17 cellular contexts compared by ENCODE assay signal in genomic region chr14:59214702-59215302, GRCh38. TPM values are rescaled to one million over a fixed set of nuclear protein-coding genes. Genes with fewer than 3 reads are reported as not detected.
DNase-seq lines count a peak whose midpoint lies in the region; ATAC-seq lines count a peak whose summit lies in the region.
"Had no signal": no experiment of that assay in that cellular context is flagged by ENCODE, and none has a peak within 500 bp of the region (broad histone marks: within the 10 kb centered on the region; RNA-seq: fewer than 3 reads in every experiment).

No MANE protein-coding gene starts in this region.

- no peaks in the 10 kb centered on the region for H3K36me3 Mint-ChIP-seq in activated naive CD4-positive, alpha-beta T cell treated with anti-CD3 and anti-CD28 coated beads, Interleukin-2, amount 50 U/mL, for 72 hours
- H3K36me3 Mint-ChIP-seq: natural killer cell treated with Interleukin-12 subunit alpha and Interleukin-12 subunit beta and Interleukin-15 and Interleukin-18, amount 100 ng/mL, for 72 hours; stimulated activated effector memory CD8-positive, alpha-beta T cell treated with anti-CD3 and anti-CD28 coated beads, Interleukin-12 subunit alpha, Interleukin-12 subunit beta, amount 100 ng/mL, for 72 hours had no signal

- H3K4me3 ChIP-seq in rectal smooth muscle tissue (ENCODE audit: low read length): no peak overlapping the region

- no peak for DNase-seq in activated naive CD4-positive, alpha-beta T cell treated with anti-CD3 and anti-CD28 coated beads, Interleukin-2, amount 50 U/mL, for 72 hours (ENCODE audit: low spot score in 2 of 2)
- no peak for DNase-seq in iPS-NIHi11 (ENCODE audit: low spot score)
- no peak for DNase-seq in activated T-cell treated with anti-CD3 and anti-CD28 coated beads, Interleukin-2, amount 50 U/mL, for 1 hour
- DNase-seq in activated naive CD4-positive, alpha-beta T cell treated with Interleukin-2 at 50 U/mL for 16 hours: no peak
- DNase-seq: activated CD8-positive, alpha-beta memory T cell treated with anti-CD3 and anti-CD28 coated beads, Interleukin-2, amount 50 U/mL, for 4 hours; CD4-positive, alpha-beta memory T cell; NCI-H2081; OCI-M1; stimulated activated CD4-positive, alpha-beta T cell treated with anti-CD3 and anti-CD28 coated beads, Interleukin-15, amount 100 ng/mL, for 24 hours; T1000 had no signal

- peak overlapping the region; percentile 77 for H3K27ac ChIP-seq in rectal smooth muscle tissue (ENCODE audit: low read depth, low read length)

- peaks cover 48% of the 10 kb centered on the region for H3K4me1 ChIP-seq in rectal smooth muscle tissue (ENCODE audit: control insufficient read depth, insufficient read depth, low read length)

- no peaks in the 10 kb centered on the region for H3K27me3 ChIP-seq in rectal smooth muscle tissue (ENCODE audit: control insufficient read depth, insufficient read depth, low read length)

- no peaks in the 10 kb centered on the region for H3K9me3 Mint-ChIP-seq in activated naive CD4-positive, alpha-beta T cell treated with anti-CD3 and anti-CD28 coated beads, Interleukin-2, amount 50 U/mL, for 72 hours
- H3K9me3 Mint-ChIP-seq: CD4-positive, alpha-beta memory T cell; natural killer cell treated with Interleukin-12 subunit alpha and Interleukin-12 subunit beta and Interleukin-15 and Interleukin-18, amount 100 ng/mL, for 72 hours; stimulated activated effector memory CD8-positive, alpha-beta T cell treated with anti-CD3 and anti-CD28 coated beads, Interleukin-12 subunit alpha, Interleukin-12 subunit beta, amount 100 ng/mL, for 72 hours had no signal

- H3K9ac ChIP-seq in rectal smooth muscle tissue (ENCODE audit: low read length): no peak overlapping the region

- no peak overlapping the region for H3K27ac Mint-ChIP-seq in activated naive CD4-positive, alpha-beta T cell treated with anti-CD3 and anti-CD28 coated beads, Interleukin-2, amount 50 U/mL, for 72 hours
- H3K27ac Mint-ChIP-seq: natural killer cell treated with Interleukin-12 subunit alpha and Interleukin-12 subunit beta and Interleukin-15 and Interleukin-18, amount 100 ng/mL, for 72 hours; stimulated activated effector memory CD8-positive, alpha-beta T cell treated with anti-CD3 and anti-CD28 coated beads, Interleukin-12 subunit alpha, Interleukin-12 subunit beta, amount 100 ng/mL, for 72 hours had no signal

- ATAC-seq in GM18858 (IDR thresholded peaks at IDR 0.05; ENCODE audit: unreplicated experiment) (peak; percentile 79), GM21619 (IDR thresholded peaks at IDR 0.05; ENCODE audit: unreplicated experiment) (peak; percentile 70), HG03460 (IDR thresholded peaks at IDR 0.05; ENCODE audit: unreplicated experiment) (peak; percentile 53)
- no peak for ATAC-seq in activated naive CD4-positive, alpha-beta T cell treated with anti-CD3 and anti-CD28 coated beads, Interleukin-2, amount 50 U/mL, for 72 hours
- ATAC-seq: HCT116; natural killer cell treated with Interleukin-12 subunit alpha and Interleukin-12 subunit beta and Interleukin-15 and Interleukin-18, amount 100 ng/mL, for 72 hours; stimulated activated effector memory CD8-positive, alpha-beta T cell treated with anti-CD3 and anti-CD28 coated beads, Interleukin-12 subunit alpha, Interleukin-12 subunit beta, amount 100 ng/mL, for 72 hours had no signal

- H3K36me3 ChIP-seq in rectal smooth muscle tissue (ENCODE audit: control insufficient read depth, insufficient read depth, low read length): no peaks in the 10 kb centered on the region

RNA-seq across cellular contexts. Expression of gene DAAM1, which starts 26.3 kb away (rescaled TPM):
- total RNA-seq in activated naive CD4-positive, alpha-beta T cell treated with anti-CD3 and anti-CD28 coated beads, Interleukin-2, amount 50 U/mL, for 72 hours: 10 to 100 TPM; 11.1 to 13.9 TPM

Comparison
In these comparisons a context has a peak if more than half of its experiments do, and no peak if none do; other contexts are left out.
1. ATAC-seq: peak in GM18858 (single experiment), GM21619 (single experiment) and HG03460 (single experiment); none in activated naive CD4-positive, alpha-beta T cell treated with anti-CD3 and anti-CD28 coated beads, Interleukin-2, amount 50 U/mL, for 72 hours (0 of 2).